ENCODE assay signal across 1 cellular context in the genomic region with DNA sequence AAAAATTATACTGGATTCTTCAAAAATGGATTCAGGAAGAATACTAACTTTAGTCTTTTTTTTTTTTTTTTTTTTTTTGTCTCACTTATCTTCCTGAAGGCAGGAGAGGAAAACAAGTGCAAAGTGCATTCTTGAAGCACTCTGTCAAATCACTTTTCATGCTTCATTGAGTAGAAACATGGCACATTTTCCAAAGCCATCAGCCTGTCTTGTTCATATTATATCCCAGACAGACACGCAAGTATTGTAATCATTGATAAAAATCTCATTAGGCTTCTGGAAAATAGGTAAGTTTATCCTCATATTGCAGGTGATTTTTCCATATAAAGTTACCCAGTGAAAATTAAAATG.
TF ChIP-seq lines count a peak whose summit lies in the region.

No MANE protein-coding gene starts in this region.

TF ChIP-seq in H1, 55 proteins besides CTCF, POLR2A, EP300 and RAD21:
- TF ChIP-seq, protein P1, sequence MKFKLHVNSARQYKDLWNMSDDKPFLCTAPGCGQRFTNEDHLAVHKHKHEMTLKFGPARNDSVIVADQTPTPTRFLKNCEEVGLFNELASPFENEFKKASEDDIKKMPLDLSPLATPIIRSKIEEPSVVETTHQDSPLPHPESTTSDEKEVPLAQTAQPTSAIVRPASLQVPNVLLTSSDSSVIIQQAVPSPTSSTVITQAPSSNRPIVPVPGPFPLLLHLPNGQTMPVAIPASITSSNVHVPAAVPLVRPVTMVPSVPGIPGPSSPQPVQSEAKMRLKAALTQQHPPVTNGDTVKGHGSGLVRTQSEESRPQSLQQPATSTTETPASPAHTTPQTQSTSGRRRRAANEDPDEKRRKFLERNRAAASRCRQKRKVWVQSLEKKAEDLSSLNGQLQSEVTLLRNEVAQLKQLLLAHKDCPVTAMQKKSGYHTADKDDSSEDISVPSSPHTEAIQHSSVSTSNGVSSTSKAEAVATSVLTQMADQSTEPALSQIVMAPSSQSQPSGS (IDR thresholded peaks at IDR 0.05; ENCODE audit: low read length), result no peak
- no peak for TF ChIP-seq CEBPB (IDR thresholded peaks at IDR 0.05; ENCODE audit: low read depth, low read length)
- TF ChIP-seq TEAD4 (IDR thresholded peaks at IDR 0.05; ENCODE audit: low read depth, low read length), result no peak
- TF ChIP-seq POLR2AphosphoS5 (IDR thresholded peaks at IDR 0.05; ENCODE audit: low read depth, low read length), result no peak
- no peak for TF ChIP-seq SIX5 (IDR thresholded peaks at IDR 0.05; ENCODE audit: low read depth, low read length)
- TF ChIP-seq KDM4A (IDR thresholded peaks at IDR 0.05; ENCODE audit: low read depth, low read length, severe bottlenecking), result no peak
- no peak for TF ChIP-seq PHF8 (conservative IDR thresholded peaks at IDR 0.05; ENCODE audit: low read depth, low read length)
- TF ChIP-seq, protein P2, sequence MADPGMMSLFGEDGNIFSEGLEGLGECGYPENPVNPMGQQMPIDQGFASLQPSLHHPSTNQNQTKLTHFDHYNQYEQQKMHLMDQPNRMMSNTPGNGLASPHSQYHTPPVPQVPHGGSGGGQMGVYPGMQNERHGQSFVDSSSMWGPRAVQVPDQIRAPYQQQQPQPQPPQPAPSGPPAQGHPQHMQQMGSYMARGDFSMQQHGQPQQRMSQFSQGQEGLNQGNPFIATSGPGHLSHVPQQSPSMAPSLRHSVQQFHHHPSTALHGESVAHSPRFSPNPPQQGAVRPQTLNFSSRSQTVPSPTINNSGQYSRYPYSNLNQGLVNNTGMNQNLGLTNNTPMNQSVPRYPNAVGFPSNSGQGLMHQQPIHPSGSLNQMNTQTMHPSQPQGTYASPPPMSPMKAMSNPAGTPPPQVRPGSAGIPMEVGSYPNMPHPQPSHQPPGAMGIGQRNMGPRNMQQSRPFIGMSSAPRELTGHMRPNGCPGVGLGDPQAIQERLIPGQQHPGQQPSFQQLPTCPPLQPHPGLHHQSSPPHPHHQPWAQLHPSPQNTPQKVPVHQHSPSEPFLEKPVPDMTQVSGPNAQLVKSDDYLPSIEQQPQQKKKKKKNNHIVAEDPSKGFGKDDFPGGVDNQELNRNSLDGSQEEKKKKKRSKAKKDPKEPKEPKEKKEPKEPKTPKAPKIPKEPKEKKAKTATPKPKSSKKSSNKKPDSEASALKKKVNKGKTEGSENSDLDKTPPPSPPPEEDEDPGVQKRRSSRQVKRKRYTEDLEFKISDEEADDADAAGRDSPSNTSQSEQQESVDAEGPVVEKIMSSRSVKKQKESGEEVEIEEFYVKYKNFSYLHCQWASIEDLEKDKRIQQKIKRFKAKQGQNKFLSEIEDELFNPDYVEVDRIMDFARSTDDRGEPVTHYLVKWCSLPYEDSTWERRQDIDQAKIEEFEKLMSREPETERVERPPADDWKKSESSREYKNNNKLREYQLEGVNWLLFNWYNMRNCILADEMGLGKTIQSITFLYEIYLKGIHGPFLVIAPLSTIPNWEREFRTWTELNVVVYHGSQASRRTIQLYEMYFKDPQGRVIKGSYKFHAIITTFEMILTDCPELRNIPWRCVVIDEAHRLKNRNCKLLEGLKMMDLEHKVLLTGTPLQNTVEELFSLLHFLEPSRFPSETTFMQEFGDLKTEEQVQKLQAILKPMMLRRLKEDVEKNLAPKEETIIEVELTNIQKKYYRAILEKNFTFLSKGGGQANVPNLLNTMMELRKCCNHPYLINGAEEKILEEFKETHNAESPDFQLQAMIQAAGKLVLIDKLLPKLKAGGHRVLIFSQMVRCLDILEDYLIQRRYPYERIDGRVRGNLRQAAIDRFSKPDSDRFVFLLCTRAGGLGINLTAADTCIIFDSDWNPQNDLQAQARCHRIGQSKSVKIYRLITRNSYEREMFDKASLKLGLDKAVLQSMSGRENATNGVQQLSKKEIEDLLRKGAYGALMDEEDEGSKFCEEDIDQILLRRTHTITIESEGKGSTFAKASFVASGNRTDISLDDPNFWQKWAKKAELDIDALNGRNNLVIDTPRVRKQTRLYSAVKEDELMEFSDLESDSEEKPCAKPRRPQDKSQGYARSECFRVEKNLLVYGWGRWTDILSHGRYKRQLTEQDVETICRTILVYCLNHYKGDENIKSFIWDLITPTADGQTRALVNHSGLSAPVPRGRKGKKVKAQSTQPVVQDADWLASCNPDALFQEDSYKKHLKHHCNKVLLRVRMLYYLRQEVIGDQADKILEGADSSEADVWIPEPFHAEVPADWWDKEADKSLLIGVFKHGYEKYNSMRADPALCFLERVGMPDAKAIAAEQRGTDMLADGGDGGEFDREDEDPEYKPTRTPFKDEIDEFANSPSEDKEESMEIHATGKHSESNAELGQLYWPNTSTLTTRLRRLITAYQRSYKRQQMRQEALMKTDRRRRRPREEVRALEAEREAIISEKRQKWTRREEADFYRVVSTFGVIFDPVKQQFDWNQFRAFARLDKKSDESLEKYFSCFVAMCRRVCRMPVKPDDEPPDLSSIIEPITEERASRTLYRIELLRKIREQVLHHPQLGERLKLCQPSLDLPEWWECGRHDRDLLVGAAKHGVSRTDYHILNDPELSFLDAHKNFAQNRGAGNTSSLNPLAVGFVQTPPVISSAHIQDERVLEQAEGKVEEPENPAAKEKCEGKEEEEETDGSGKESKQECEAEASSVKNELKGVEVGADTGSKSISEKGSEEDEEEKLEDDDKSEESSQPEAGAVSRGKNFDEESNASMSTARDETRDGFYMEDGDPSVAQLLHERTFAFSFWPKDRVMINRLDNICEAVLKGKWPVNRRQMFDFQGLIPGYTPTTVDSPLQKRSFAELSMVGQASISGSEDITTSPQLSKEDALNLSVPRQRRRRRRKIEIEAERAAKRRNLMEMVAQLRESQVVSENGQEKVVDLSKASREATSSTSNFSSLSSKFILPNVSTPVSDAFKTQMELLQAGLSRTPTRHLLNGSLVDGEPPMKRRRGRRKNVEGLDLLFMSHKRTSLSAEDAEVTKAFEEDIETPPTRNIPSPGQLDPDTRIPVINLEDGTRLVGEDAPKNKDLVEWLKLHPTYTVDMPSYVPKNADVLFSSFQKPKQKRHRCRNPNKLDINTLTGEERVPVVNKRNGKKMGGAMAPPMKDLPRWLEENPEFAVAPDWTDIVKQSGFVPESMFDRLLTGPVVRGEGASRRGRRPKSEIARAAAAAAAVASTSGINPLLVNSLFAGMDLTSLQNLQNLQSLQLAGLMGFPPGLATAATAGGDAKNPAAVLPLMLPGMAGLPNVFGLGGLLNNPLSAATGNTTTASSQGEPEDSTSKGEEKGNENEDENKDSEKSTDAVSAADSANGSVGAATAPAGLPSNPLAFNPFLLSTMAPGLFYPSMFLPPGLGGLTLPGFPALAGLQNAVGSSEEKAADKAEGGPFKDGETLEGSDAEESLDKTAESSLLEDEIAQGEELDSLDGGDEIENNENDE (IDR thresholded peaks at IDR 0.05; ENCODE audit: insufficient replicate concordance, low read length), result no peak
- TF ChIP-seq RBBP5 (IDR thresholded peaks at IDR 0.05; ENCODE audit: borderline replicate concordance, low read depth, low read length), result no peak
- no peak for TF ChIP-seq ASH2L (IDR thresholded peaks at IDR 0.05; ENCODE audit: low read length)
- no peak for TF ChIP-seq SP4 (IDR thresholded peaks at IDR 0.05; ENCODE audit: low read length)
- TF ChIP-seq, protein P3, sequence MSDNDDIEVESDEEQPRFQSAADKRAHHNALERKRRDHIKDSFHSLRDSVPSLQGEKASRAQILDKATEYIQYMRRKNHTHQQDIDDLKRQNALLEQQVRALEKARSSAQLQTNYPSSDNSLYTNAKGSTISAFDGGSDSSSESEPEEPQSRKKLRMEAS (IDR thresholded peaks at IDR 0.05), result no peak
- TF ChIP-seq, protein P4, sequence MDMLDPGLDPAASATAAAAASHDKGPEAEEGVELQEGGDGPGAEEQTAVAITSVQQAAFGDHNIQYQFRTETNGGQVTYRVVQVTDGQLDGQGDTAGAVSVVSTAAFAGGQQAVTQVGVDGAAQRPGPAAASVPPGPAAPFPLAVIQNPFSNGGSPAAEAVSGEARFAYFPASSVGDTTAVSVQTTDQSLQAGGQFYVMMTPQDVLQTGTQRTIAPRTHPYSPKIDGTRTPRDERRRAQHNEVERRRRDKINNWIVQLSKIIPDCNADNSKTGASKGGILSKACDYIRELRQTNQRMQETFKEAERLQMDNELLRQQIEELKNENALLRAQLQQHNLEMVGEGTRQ (IDR thresholded peaks at IDR 0.05; ENCODE audit: low read length), result no peak
- TF ChIP-seq JUND (IDR thresholded peaks at IDR 0.05; ENCODE audit: low read length), result no peak
